ENCODE assay signal across 13 cellular contexts in the genomic region with DNA sequence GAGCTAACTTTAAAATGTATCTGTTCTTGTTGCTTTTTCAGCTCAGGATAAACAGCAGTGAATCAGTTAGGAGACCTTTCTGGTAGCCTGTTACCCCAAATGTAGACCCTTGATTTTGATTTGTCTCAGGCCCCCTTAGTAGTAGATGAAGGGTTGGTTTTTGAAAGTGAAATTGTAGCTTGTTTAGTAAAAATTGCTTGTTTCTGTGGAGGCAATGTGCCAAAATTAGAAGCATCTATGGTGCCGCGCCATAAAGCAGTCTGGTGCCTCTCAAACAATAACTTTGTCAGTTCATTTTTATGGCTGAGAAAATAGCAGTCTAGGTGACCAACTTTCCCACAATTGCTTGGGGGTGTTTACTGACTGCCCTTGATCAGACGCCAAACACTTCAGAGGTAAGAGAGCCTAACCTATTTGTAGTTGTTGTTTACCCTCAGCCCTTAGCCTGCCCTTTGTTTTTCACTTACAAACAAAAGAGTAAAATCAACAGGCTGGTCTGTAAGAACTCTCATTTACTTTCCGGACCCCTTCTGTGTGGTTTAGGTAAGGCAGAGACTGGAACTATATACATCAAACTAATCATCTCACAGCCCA.
DNase-seq lines count a peak whose midpoint lies in the region; ATAC-seq and TF ChIP-seq lines count a peak whose summit lies in the region.
"Had no signal": no experiment of that assay in that cellular context is flagged by ENCODE, and none has a peak within 500 bp of the region (broad histone marks: within the 10 kb centered on the region; RNA-seq: fewer than 3 reads in every experiment).

No MANE protein-coding gene starts in this region.

- H3K27ac ChIP-seq in GM23248 (peak overlapping the region; percentile 18), Panc1 (ENCODE audit: low read length) (peak overlapping the region; percentile 62), osteoblast (ENCODE audit: low read depth, low read length) (peak overlapping the region; percentile 78)
- no peak overlapping the region for H3K27ac ChIP-seq in CD4-positive, alpha-beta T cell (ENCODE audit: low read depth, low read length)

- POLR2A ChIA-PET in Panc1 (lab: Charles Lee): no interaction called here
- POLR2A ChIA-PET in CD4-positive, alpha-beta T cell (lab: Charles Lee): no interaction called here

- in situ Hi-C loops in GM23248 (cut with MboI) (no loop called here), Panc1 (cut with HindIII; ENCODE audit: low pct_unique_long_range_greater_than_20kb, low sequenced_read_pairs) (no loop called here)

- BruUV-seq in Panc1 (replicated peaks; lab: Mats Ljungman, UMichigan): no TSS peak

- peaks cover 23% of the 10 kb centered on the region for H3K4me1 Mint-ChIP-seq in CD4-positive, alpha-beta T cell (ENCODE audit: low read depth)

- H3K27me3 ChIP-seq in GM23248 (replicated peaks; ENCODE audit: insufficient read depth) (no peaks in the 10 kb centered on the region), Panc1 (ENCODE audit: control insufficient read depth, insufficient read depth, low read length) (no peaks in the 10 kb centered on the region), osteoblast (ENCODE audit: insufficient read depth, low read length) (no peaks in the 10 kb centered on the region)
- no peaks in the 10 kb centered on the region for H3K27me3 ChIP-seq in CD4-positive, alpha-beta T cell (ENCODE audit: control insufficient read depth, insufficient read depth, low read length)
- H3K27me3 ChIP-seq: heart left ventricle had no signal

- H3K79me2 ChIP-seq in GM23248 (ENCODE audit: insufficient read depth) (peaks cover 100% of the 10 kb centered on the region), osteoblast (ENCODE audit: insufficient read depth, low read length) (peaks cover 91% of the 10 kb centered on the region)

- no peaks in the 10 kb centered on the region for H3K36me3 Mint-ChIP-seq in CD4-positive, alpha-beta T cell (ENCODE audit: low read depth)

- ATAC-seq in Panc1: peak; percentile 46
- no peak for ATAC-seq in CD4-positive, alpha-beta T cell (ENCODE audit: poor library complexity)
- ATAC-seq in HG03175 (IDR thresholded peaks at IDR 0.05; ENCODE audit: unreplicated experiment): no peak
- ATAC-seq: heart left ventricle, left lobe of liver, T-cell had no signal

- H2AFZ ChIP-seq in GM23248 (no peak overlapping the region), osteoblast (ENCODE audit: low read length) (no peak overlapping the region)

- H3K4me2 ChIP-seq in GM23248 (ENCODE audit: unreplicated experiment) (no peak overlapping the region), osteoblast (ENCODE audit: insufficient read depth, low read length) (no peak overlapping the region)

- intact Hi-C loops in Panc1 (cut with micrococcal nuclease; ENCODE audit: unreplicated experiment): no loop called here
- intact Hi-C loops in CD4-positive, alpha-beta T cell (cut with DNase I, micrococcal nuclease): no loop called here

- peaks cover 44% of the 10 kb centered on the region for H3F3A ChIP-seq in GM23248 (ENCODE audit: insufficient read depth)

- CTCF ChIA-PET in Panc1 (lab: Charles Lee): interaction anchor here (0.5 to 0.7 kb wide), 2 partner anchors 207 to 601 kb away, joined by 3 read pairs; no protein-coding TSS in a partner anchor
- CTCF ChIA-PET in CD4-positive, alpha-beta T cell (lab: Charles Lee): no interaction called here

- H3K27me3 Mint-ChIP-seq in CD4-positive, alpha-beta T cell: no peaks in the 10 kb centered on the region
- H3K27me3 Mint-ChIP-seq: T-cell had no signal

- H3K9me2 ChIP-seq in GM23248 (ENCODE audit: insufficient read depth): no peaks in the 10 kb centered on the region

- DNase-seq in GM23248 (no peak), NCI-H1930 (lab: John Stamatoyannopoulos, UW) (peak; percentile 59 to 81), Panc1 (ENCODE audit: low read depth, low spot score) (no peak), osteoblast (ENCODE audit: insufficient read length, low spot score, missing footprints) (no peak), D341Med (ENCODE audit: low spot score) (no peak)
- no peak for DNase-seq in CD4-positive, alpha-beta T cell
- DNase-seq: activated CD4-positive, alpha-beta T cell treated with anti-CD3 and anti-CD28 coated beads, Interleukin-2, amount 50 U/mL, for 4 hours; activated effector memory CD4-positive, alpha-beta T cell treated with anti-CD3 and anti-CD28 coated beads, Interleukin-2, amount 50 U/mL, for 16 hours; heart left ventricle; stimulated activated CD4-positive, alpha-beta T cell treated with anti-CD3 and anti-CD28 coated beads, Interleukin-12 subunit alpha, Interleukin-12 subunit beta, amount 100 ng/mL, for 4 hours; T-cell had no signal

- H4K20me1 ChIP-seq in GM23248 (ENCODE audit: insufficient read depth) (peaks cover 5% of the 10 kb centered on the region; the same call in 1 of the 2 replicates), osteoblast (ENCODE audit: insufficient read depth, low read length) (peaks cover 40% of the 10 kb centered on the region)

- no peak overlapping the region for H3K9ac ChIP-seq in GM23248

- H3K9me3 ChIP-seq in GM23248 (ENCODE audit: low read depth) (no peaks in the 10 kb centered on the region), Panc1 (ENCODE audit: control insufficient read depth, insufficient read depth, low read depth, low read length) (no peaks in the 10 kb centered on the region), osteoblast (ENCODE audit: low read depth, low read length) (no peaks in the 10 kb centered on the region)
- H3K9me3 ChIP-seq in CD4-positive, alpha-beta T cell (ENCODE audit: control insufficient read depth, low read length): no peaks in the 10 kb centered on the region
- H3K9me3 ChIP-seq: heart left ventricle had no signal

- H3K4me3 ChIP-seq in GM23248: no peak overlapping the region
- H3K4me3 ChIP-seq in Panc1 (ENCODE audit: low read depth in 2 of 2, low read length in 2 of 2): no peak overlapping the region
- no peak overlapping the region for H3K4me3 ChIP-seq in osteoblast (ENCODE audit: insufficient read depth, low read length)
- H3K4me3 ChIP-seq: heart left ventricle had no signal

- H3K4me1 ChIP-seq in GM23248 (ENCODE audit: insufficient read depth): peaks cover 45% of the 10 kb centered on the region
- H3K4me1 ChIP-seq in Panc1 (ENCODE audit: control insufficient read depth, insufficient read depth, low read length): peaks cover 88% of the 10 kb centered on the region
- H3K4me1 ChIP-seq in osteoblast (ENCODE audit: insufficient read depth, low read length): peaks cover 66% of the 10 kb centered on the region

- no peaks in the 10 kb centered on the region for H3K36me3 ChIP-seq in GM23248 (ENCODE audit: low read depth)
- H3K36me3 ChIP-seq in Panc1 (ENCODE audit: control insufficient read depth, insufficient read depth, low read length): no peaks in the 10 kb centered on the region
- peaks cover 4% of the 10 kb centered on the region for H3K36me3 ChIP-seq in osteoblast (ENCODE audit: insufficient read depth, low read length)
- H3K36me3 ChIP-seq: heart left ventricle had no signal

- no peaks in the 10 kb centered on the region for H3K9me3 Mint-ChIP-seq in CD4-positive, alpha-beta T cell
- H3K9me3 Mint-ChIP-seq: T-cell had no signal

- no peak for TF ChIP-seq CTCF in Panc1 (IDR thresholded peaks at IDR 0.05)
- TF ChIP-seq CTCF in osteoblast (IDR thresholded peaks at IDR 0.05; ENCODE audit: extremely low read depth, low read depth, low read length): no peak
- TF ChIP-seq CTCF in CD4-positive, alpha-beta T cell (IDR thresholded peaks at IDR 0.05): no peak

- H3K4me3 Mint-ChIP-seq in CD4-positive, alpha-beta T cell: no peak overlapping the region
- H3K4me3 Mint-ChIP-seq: T-cell had no signal

- H3K27ac Mint-ChIP-seq in CD4-positive, alpha-beta T cell: no peak overlapping the region
- H3K27ac Mint-ChIP-seq: T-cell had no signal

- WGBS in GM23248 (ENCODE audit: low coverage in 1 of 2, low lambda C conversion rate in 2 of 2, missing lambda C conversion rate in 2 of 2), 2 experiments: 95 to 97% methylated on average over 3 to 4 of the region's 4 CpGs

Comparison
In these comparisons a context has a peak if more than half of its experiments do, and no peak if none do; other contexts are left out.
1. DNase-seq: peak in NCI-H1930 (2 of 2); none in GM23248 (single experiment), Panc1 (single experiment), osteoblast (single experiment), CD4-positive, alpha-beta T cell (0 of 10) and D341Med (single experiment).